In genomic region chr11:2889399-2890273, GRCh38 we compare ENCODE assay signal across 1 cellular context.
TF ChIP-seq lines count a peak whose summit lies in the region.

No MANE protein-coding gene starts in this region.

TF ChIP-seq in HepG2, 621 proteins besides CTCF, POLR2A, EP300 and RAD21:
- no peak for TF ChIP-seq ONECUT2 (CRISPR knock-in tag; IDR thresholded peaks at IDR 0.05)
- TF ChIP-seq ZBTB33 (CRISPR knock-in tag; IDR thresholded peaks at IDR 0.05): peak; percentile 37; the same call in 1 of the 2 replicates
- no peak for TF ChIP-seq DZIP1 (CRISPR knock-in tag; IDR thresholded peaks at IDR 0.05)
- TF ChIP-seq ZFY (CRISPR knock-in tag; IDR thresholded peaks at IDR 0.05): peak; percentile 51; the same call in 1 of the 2 replicates
- 0 out of 2 replicates have a peak, but pooled peaks have one; percentile 14 for TF ChIP-seq ZFX (CRISPR knock-in tag; IDR thresholded peaks at IDR 0.05; ENCODE audit: low read depth)
- TF ChIP-seq ZNF326 (CRISPR knock-in tag; IDR thresholded peaks at IDR 0.05; ENCODE audit: borderline replicate concordance): no peak
- peak; percentile 57 for TF ChIP-seq ZNF687 (CRISPR knock-in tag; IDR thresholded peaks at IDR 0.05)
- no peak for TF ChIP-seq TRIM24 (CRISPR knock-in tag; IDR thresholded peaks at IDR 0.05)
- 0 out of 2 replicates have a peak, but pooled peaks have one; percentile 49 for TF ChIP-seq SETDB1 (CRISPR knock-in tag; IDR thresholded peaks at IDR 0.05; ENCODE audit: borderline replicate concordance)
